8 cellular contexts compared by ENCODE assay signal in genomic region chr19:55624109-55625003, GRCh38. TPM values are rescaled to one million over a fixed set of nuclear protein-coding genes. Genes with fewer than 3 reads are reported as not detected.
DNase-seq lines count a peak whose midpoint lies in the region; ATAC-seq lines count a peak whose summit lies in the region.

A gene with protein sequence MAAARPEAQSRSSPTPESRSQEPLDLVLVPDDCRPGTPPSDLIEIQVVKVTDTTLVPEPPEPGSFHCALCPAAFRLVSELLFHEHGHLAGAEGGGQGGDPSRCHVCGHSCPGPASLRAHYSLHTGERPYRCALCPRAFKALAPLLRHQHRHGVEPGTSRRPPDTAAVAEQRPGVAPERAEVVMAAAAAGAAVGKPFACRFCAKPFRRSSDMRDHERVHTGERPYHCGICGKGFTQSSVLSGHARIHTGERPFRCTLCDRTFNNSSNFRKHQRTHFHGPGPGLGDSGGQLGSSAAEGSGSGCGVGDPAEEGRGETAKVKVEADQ (minus strand): TSS chr19:55624566. CDS start chr19:55624561, 5 bp downstream.

- H3K36me3 ChIP-seq in esophagus (ENCODE audit: control insufficient read depth in 2 of 2, insufficient read depth in 2 of 2, low read length in 1 of 2), result peaks cover 0 to 8% of the 10 kb centered on the region in 2 donors
- no peaks in the 10 kb centered on the region for H3K36me3 ChIP-seq in mucosa of stomach (ENCODE audit: control insufficient read depth, insufficient read depth, low read length)

- peak within 1 kb of the TSS; percentile 87 for H3K4me3 Mint-ChIP-seq in activated T-cell treated with anti-CD3 and anti-CD28 coated beads, Interleukin-2, amount 50 U/mL, for 4 hours

- DNase-seq in AG08395 (ENCODE audit: low spot score), result peak; percentile 99
- DNase-seq in GM19238 (ENCODE audit: insufficient read length, low spot score), result peak; percentile 90
- peak; percentile 88 for DNase-seq in KG1 (lab: John Stamatoyannopoulos, UW)
- DNase-seq in OCI-M2 (lab: John Stamatoyannopoulos, UW; ENCODE audit: unreplicated experiment), result peak; percentile 87
- DNase-seq in activated T-cell treated with anti-CD3 and anti-CD28 coated beads, Interleukin-2, amount 50 U/mL, for 4 hours, result peak; percentile 95
- peak; percentile 87 for DNase-seq in stimulated activated CD8-positive, alpha-beta memory T cell treated with anti-CD3 and anti-CD28 coated beads, Interleukin-4, amount 100 ng/mL, for 24 hours (ENCODE audit: low read depth)

- H3K4me1 ChIP-seq in esophagus (ENCODE audit: control insufficient read depth in 2 of 2, insufficient read depth in 2 of 2, low read length in 1 of 2) (peaks cover 0 to 1% of the 10 kb centered on the region in 2 donors), mucosa of stomach (ENCODE audit: control insufficient read depth, insufficient read depth, low read length) (peaks cover 14% of the 10 kb centered on the region)

- peak; percentile 80 to 81 for ATAC-seq in activated T-cell treated with anti-CD3 and anti-CD28 coated beads, Interleukin-2, amount 50 U/mL, for 4 hours

- peaks cover 51% of the 10 kb centered on the region for H3K4me1 Mint-ChIP-seq in activated T-cell treated with anti-CD3 and anti-CD28 coated beads, Interleukin-2, amount 50 U/mL, for 4 hours (ENCODE audit: low read depth)

- H3K4me3 ChIP-seq in esophagus (ENCODE audit: low read depth in 1 of 2, low read length in 2 of 2), result peak within 1 kb of the TSS; percentile 46 to 72
- peak within 1 kb of the TSS; percentile 17 for H3K4me3 ChIP-seq in mucosa of stomach (ENCODE audit: low read length)

- H3K27me3 Mint-ChIP-seq in activated T-cell treated with anti-CD3 and anti-CD28 coated beads, Interleukin-2, amount 50 U/mL, for 4 hours (ENCODE audit: low read depth), result no peaks in the 10 kb centered on the region

- no peaks in the 10 kb centered on the region for H3K27me3 ChIP-seq in esophagus (ENCODE audit: control insufficient read depth in 1 of 2, insufficient read depth in 2 of 2, low read length in 2 of 2)
- no peaks in the 10 kb centered on the region for H3K27me3 ChIP-seq in mucosa of stomach (ENCODE audit: control insufficient read depth, insufficient read depth, low read length)

- H3K9me3 Mint-ChIP-seq in activated T-cell treated with anti-CD3 and anti-CD28 coated beads, Interleukin-2, amount 50 U/mL, for 4 hours, result no peaks in the 10 kb centered on the region

- peaks cover 4% of the 10 kb centered on the region for H3K36me3 Mint-ChIP-seq in activated T-cell treated with anti-CD3 and anti-CD28 coated beads, Interleukin-2, amount 50 U/mL, for 4 hours (ENCODE audit: insufficient read depth)

- H3K27ac ChIP-seq in esophagus (ENCODE audit: low read depth in 2 of 2, low read length in 1 of 2), result peak within 1 kb of the TSS; percentile 96 to 98

- 0 to 1% methylated on average over 53 to 56 of the region's 56 CpGs for WGBS in esophagus, 2 donors

- H3K9ac ChIP-seq in mucosa of stomach (ENCODE audit: low read length), result peak within 1 kb of the TSS; percentile 73

- no peaks in the 10 kb centered on the region for H3K9me3 ChIP-seq in esophagus (ENCODE audit: control insufficient read depth in 2 of 2, insufficient read depth in 1 of 2, low read depth in 1 of 2, low read length in 1 of 2)
- H3K9me3 ChIP-seq in mucosa of stomach (ENCODE audit: control insufficient read depth, low read length), result no peaks in the 10 kb centered on the region

RNA-seq across cellular contexts. Expression of the gene that starts here (rescaled TPM):
- 1 to 10 TPM; 3.3 to 3.4 (median 3.4) TPM for total RNA-seq in activated T-cell treated with anti-CD3 and anti-CD28 coated beads, Interleukin-2, amount 50 U/mL, for 4 hours
- 1 to 10 TPM; 5.2 to 5.9 TPM for polyA plus RNA-seq in esophagus

Comparison
In these comparisons a context has a peak if more than half of its experiments do, and no peak if none do; other contexts are left out.
1. Peak in every context shown above with its lines: DNase-seq, ATAC-seq, H3K4me3 ChIP-seq and H3K27ac ChIP-seq.